ENCODE assay signal across 1 cellular context in the genomic region with DNA sequence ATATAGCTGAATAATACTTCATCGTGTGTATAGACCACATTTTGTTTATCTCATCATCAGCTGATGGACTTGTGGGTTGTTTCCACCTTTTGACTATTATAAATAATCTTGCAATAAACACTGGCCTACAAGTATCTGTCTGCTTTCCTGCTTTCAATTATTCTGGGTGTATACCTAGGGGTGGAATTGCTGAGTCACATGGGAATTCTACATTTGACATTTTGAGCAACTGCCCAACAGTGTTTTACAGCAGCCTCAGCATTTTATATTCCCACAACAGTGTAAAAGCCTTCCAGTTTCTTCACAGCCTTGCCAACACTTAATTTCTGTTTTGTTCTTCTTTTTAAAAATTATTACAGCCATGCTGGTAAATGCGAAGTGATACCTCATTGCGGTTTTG.
TF ChIP-seq lines count a peak whose summit lies in the region.

No MANE protein-coding gene starts in this region.

TF ChIP-seq in SK-N-SH treated with all-trans-retinoic acid at 6 μM for 48 hours, 23 proteins besides CTCF, POLR2A, EP300 and RAD21:
- no peak for TF ChIP-seq CSDC2 (CRISPR knock-in tag; IDR thresholded peaks at IDR 0.05)
- TF ChIP-seq, protein P1, sequence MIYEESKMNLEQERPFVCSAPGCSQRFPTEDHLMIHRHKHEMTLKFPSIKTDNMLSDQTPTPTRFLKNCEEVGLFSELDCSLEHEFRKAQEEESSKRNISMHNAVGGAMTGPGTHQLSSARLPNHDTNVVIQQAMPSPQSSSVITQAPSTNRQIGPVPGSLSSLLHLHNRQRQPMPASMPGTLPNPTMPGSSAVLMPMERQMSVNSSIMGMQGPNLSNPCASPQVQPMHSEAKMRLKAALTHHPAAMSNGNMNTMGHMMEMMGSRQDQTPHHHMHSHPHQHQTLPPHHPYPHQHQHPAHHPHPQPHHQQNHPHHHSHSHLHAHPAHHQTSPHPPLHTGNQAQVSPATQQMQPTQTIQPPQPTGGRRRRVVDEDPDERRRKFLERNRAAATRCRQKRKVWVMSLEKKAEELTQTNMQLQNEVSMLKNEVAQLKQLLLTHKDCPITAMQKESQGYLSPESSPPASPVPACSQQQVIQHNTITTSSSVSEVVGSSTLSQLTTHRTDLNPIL (CRISPR knock-in tag; IDR thresholded peaks at IDR 0.05; ENCODE audit: low read depth) = no peak
- TF ChIP-seq SNAI2 (CRISPR knock-in tag; IDR thresholded peaks at IDR 0.05) = no peak
- no peak for TF ChIP-seq TOX (CRISPR knock-in tag; IDR thresholded peaks at IDR 0.05; ENCODE audit: borderline replicate concordance)
- TF ChIP-seq OSR1 (CRISPR knock-in tag; IDR thresholded peaks at IDR 0.05) = no peak
- TF ChIP-seq, protein P2, sequence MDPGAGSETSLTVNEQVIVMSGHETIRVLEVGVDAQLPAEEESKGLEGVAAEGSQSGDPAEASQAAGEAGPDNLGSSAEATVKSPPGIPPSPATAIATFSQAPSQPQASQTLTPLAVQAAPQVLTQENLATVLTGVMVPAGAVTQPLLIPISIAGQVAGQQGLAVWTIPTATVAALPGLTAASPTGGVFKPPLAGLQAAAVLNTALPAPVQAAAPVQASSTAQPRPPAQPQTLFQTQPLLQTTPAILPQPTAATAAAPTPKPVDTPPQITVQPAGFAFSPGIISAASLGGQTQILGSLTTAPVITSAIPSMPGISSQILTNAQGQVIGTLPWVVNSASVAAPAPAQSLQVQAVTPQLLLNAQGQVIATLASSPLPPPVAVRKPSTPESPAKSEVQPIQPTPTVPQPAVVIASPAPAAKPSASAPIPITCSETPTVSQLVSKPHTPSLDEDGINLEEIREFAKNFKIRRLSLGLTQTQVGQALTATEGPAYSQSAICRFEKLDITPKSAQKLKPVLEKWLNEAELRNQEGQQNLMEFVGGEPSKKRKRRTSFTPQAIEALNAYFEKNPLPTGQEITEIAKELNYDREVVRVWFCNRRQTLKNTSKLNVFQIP (CRISPR knock-in tag; IDR thresholded peaks at IDR 0.05; ENCODE audit: borderline replicate concordance, low read depth) = no peak
- no peak for TF ChIP-seq ZFP30 (CRISPR knock-in tag; IDR thresholded peaks at IDR 0.05)
- no peak for TF ChIP-seq ZNF8 (CRISPR knock-in tag; IDR thresholded peaks at IDR 0.05)
- TF ChIP-seq ISL1 (CRISPR knock-in tag; IDR thresholded peaks at IDR 0.05) = no peak
- no peak for TF ChIP-seq ZC3H10 (CRISPR knock-in tag; IDR thresholded peaks at IDR 0.05)
- TF ChIP-seq ZFP3 (CRISPR knock-in tag; IDR thresholded peaks at IDR 0.05) = no peak
- no peak for TF ChIP-seq ZNF565 (CRISPR knock-in tag; conservative IDR thresholded peaks at IDR 0.05; ENCODE audit: low read depth)
- TF ChIP-seq ARNTL (CRISPR knock-in tag; IDR thresholded peaks at IDR 0.05; ENCODE audit: borderline replicate concordance, low read depth) = no peak
- TF ChIP-seq BACH2 (CRISPR knock-in tag; IDR thresholded peaks at IDR 0.05; ENCODE audit: borderline replicate concordance) = no peak
- TF ChIP-seq TCF4 (CRISPR knock-in tag; IDR thresholded peaks at IDR 0.05; ENCODE audit: borderline replicate concordance) = no peak
- TF ChIP-seq, protein P3, sequence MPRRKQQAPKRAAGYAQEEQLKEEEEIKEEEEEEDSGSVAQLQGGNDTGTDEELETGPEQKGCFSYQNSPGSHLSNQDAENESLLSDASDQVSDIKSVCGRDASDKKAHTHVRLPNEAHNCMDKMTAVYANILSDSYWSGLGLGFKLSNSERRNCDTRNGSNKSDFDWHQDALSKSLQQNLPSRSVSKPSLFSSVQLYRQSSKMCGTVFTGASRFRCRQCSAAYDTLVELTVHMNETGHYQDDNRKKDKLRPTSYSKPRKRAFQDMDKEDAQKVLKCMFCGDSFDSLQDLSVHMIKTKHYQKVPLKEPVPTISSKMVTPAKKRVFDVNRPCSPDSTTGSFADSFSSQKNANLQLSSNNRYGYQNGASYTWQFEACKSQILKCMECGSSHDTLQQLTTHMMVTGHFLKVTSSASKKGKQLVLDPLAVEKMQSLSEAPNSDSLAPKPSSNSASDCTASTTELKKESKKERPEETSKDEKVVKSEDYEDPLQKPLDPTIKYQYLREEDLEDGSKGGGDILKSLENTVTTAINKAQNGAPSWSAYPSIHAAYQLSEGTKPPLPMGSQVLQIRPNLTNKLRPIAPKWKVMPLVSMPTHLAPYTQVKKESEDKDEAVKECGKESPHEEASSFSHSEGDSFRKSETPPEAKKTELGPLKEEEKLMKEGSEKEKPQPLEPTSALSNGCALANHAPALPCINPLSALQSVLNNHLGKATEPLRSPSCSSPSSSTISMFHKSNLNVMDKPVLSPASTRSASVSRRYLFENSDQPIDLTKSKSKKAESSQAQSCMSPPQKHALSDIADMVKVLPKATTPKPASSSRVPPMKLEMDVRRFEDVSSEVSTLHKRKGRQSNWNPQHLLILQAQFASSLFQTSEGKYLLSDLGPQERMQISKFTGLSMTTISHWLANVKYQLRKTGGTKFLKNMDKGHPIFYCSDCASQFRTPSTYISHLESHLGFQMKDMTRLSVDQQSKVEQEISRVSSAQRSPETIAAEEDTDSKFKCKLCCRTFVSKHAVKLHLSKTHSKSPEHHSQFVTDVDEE (CRISPR knock-in tag; IDR thresholded peaks at IDR 0.05) = no peak
